25 cellular contexts compared by ENCODE assay signal in genomic region chr5:94575196-94575595, GRCh38. TPM values are rescaled to one million over a fixed set of nuclear protein-coding genes. Genes with fewer than 3 reads are reported as not detected.
DNase-seq lines count a peak whose midpoint lies in the region; ATAC-seq lines count a peak whose summit lies in the region.
"Had no signal": no experiment of that assay in that cellular context is flagged by ENCODE, and none has a peak within 500 bp of the region (broad histone marks: within the 10 kb centered on the region; RNA-seq: fewer than 3 reads in every experiment).

No MANE protein-coding gene starts in this region.

- H3K4me1 Mint-ChIP-seq in activated CD4-positive, alpha-beta T cell treated with anti-CD3 and anti-CD28 coated beads for 36 hours: peaks cover 29% of the 10 kb centered on the region
- H3K4me1 Mint-ChIP-seq in activated naive CD8-positive, alpha-beta T cell (ENCODE audit: low read depth): peaks cover 29% of the 10 kb centered on the region
- H3K4me1 Mint-ChIP-seq: mesothelial cell of epicardium, nephron had no signal

- H3K4me3 ChIP-seq in mesendoderm (ENCODE audit: low read length): no peak overlapping the region
- H3K4me3 ChIP-seq: heart right ventricle, right lobe of liver, upper lobe of left lung had no signal

- H3K4me2 ChIP-seq in mesendoderm (ENCODE audit: low read length): no peak overlapping the region

- H3K4me1 ChIP-seq in mesendoderm (ENCODE audit: control insufficient read depth, low read depth, low read length): peaks cover 2% of the 10 kb centered on the region
- H3K4me1 ChIP-seq: right lobe of liver, upper lobe of left lung had no signal

- H3K4ac ChIP-seq in mesendoderm (ENCODE audit: low read depth, low read length): peak overlapping the region; percentile 43

- peak overlapping the region; percentile 67 for H2BK15ac ChIP-seq in mesendoderm (replicated peaks; ENCODE audit: low read depth)

- no peaks in the 10 kb centered on the region for H3K9me3 ChIP-seq in KOPT-K1 (ENCODE audit: insufficient read depth, low read length, poor library complexity, severe bottlenecking)
- H3K9me3 ChIP-seq: heart right ventricle, right lobe of liver, upper lobe of left lung had no signal

- POLR2A ChIA-PET in activated CD4-positive, alpha-beta T cell treated with anti-CD3 and anti-CD28 coated beads for 36 hours (lab: Charles Lee): no interaction called here

- peak overlapping the region; percentile 74 for H2BK120ac ChIP-seq in mesendoderm (ENCODE audit: low read depth, low read length)

- H4K5ac ChIP-seq in mesendoderm (ENCODE audit: low read length): no peak overlapping the region

- no peak overlapping the region for H4K8ac ChIP-seq in mesendoderm (ENCODE audit: low read depth, low read length)

- ATAC-seq in activated CD4-positive, alpha-beta T cell treated with anti-CD3 and anti-CD28 coated beads for 36 hours: peak; percentile 78
- ATAC-seq in GM18519 (IDR thresholded peaks at IDR 0.05; ENCODE audit: low FRiP score, unreplicated experiment) (no peak), GM18858 (IDR thresholded peaks at IDR 0.05; ENCODE audit: unreplicated experiment) (no peak)
- ATAC-seq: heart right ventricle, left lobe of liver, right lobe of liver had no signal

- H3K27ac Mint-ChIP-seq in activated CD4-positive, alpha-beta T cell treated with anti-CD3 and anti-CD28 coated beads for 36 hours: peak overlapping the region; percentile 72
- H3K27ac Mint-ChIP-seq in activated naive CD8-positive, alpha-beta T cell: peak overlapping the region; percentile 86
- H3K27ac Mint-ChIP-seq: B cell, mesothelial cell of epicardium, nephron had no signal

- no peak overlapping the region for H3K9ac ChIP-seq in mesendoderm (ENCODE audit: low read length)

- peak overlapping the region; percentile 9 for H3K4me3 Mint-ChIP-seq in activated CD4-positive, alpha-beta T cell treated with anti-CD3 and anti-CD28 coated beads for 36 hours
- no peak overlapping the region for H3K4me3 Mint-ChIP-seq in activated naive CD8-positive, alpha-beta T cell
- H3K4me3 Mint-ChIP-seq: B cell, mesothelial cell of epicardium, nephron had no signal

- peaks cover 4% of the 10 kb centered on the region for H3K36me3 Mint-ChIP-seq in activated CD4-positive, alpha-beta T cell treated with anti-CD3 and anti-CD28 coated beads for 36 hours (ENCODE audit: low read depth)
- H3K36me3 Mint-ChIP-seq in activated naive CD8-positive, alpha-beta T cell: peaks cover 2% of the 10 kb centered on the region
- H3K36me3 Mint-ChIP-seq: mesothelial cell of epicardium had no signal

- peak overlapping the region; percentile 76 for H3K18ac ChIP-seq in mesendoderm (ENCODE audit: low read length)

- no peak overlapping the region for H3K23ac ChIP-seq in mesendoderm (ENCODE audit: low read length)

- no peaks in the 10 kb centered on the region for H3K9me3 Mint-ChIP-seq in activated CD4-positive, alpha-beta T cell treated with anti-CD3 and anti-CD28 coated beads for 36 hours (ENCODE audit: low read depth)
- no peaks in the 10 kb centered on the region for H3K9me3 Mint-ChIP-seq in activated naive CD8-positive, alpha-beta T cell (ENCODE audit: low read depth)
- H3K9me3 Mint-ChIP-seq: mesothelial cell of epicardium, nephron had no signal

- peak; percentile 13 for DNase-seq in activated CD4-positive, alpha-beta T cell treated with anti-CD3 and anti-CD28 coated beads for 36 hours
- no peak for DNase-seq in activated CD4-positive, alpha-beta T cell treated with anti-CD3 and anti-CD28 coated beads, Interleukin-2, amount 50 U/mL, for 1 hour
- DNase-seq in mesendoderm: no peak
- no peak for DNase-seq in amygdala (lab: John Stamatoyannopoulos, UW)
- DNase-seq: activated CD8-positive, alpha-beta memory T cell treated with anti-CD3 and anti-CD28 coated beads for 24 hours; activated effector memory CD4-positive, alpha-beta T cell treated with anti-CD3 and anti-CD28 coated beads, Interleukin-2, amount 50 U/mL, for 16 hours; amniotic stem cell; Calu3; dermis blood vessel endothelial cell; EL; GOT3; heart right ventricle; NCI-H187; NCI-H774; right lobe of liver; upper lobe of left lung had no signal

- no peaks in the 10 kb centered on the region for H3K79me1 ChIP-seq in mesendoderm (ENCODE audit: low read length)

- peak overlapping the region; percentile 66 for H2BK5ac ChIP-seq in mesendoderm (ENCODE audit: low read length)

- H3K36me3 ChIP-seq in KOPT-K1 (ENCODE audit: insufficient read depth, low read length): no peaks in the 10 kb centered on the region
- H3K36me3 ChIP-seq in mesendoderm (ENCODE audit: control insufficient read depth, insufficient read depth, low read length): no peaks in the 10 kb centered on the region
- H3K36me3 ChIP-seq: heart right ventricle, right lobe of liver, upper lobe of left lung had no signal

- intact Hi-C loops in activated CD4-positive, alpha-beta T cell treated with anti-CD3 and anti-CD28 coated beads for 36 hours (cut with DNase I, micrococcal nuclease): loop anchor here in 1 of 2 experiments (5.0 kb wide), 2 partner anchors 42 to 217 kb away; partner anchors contain the start of genes KIAA0825 and SLF1

- H3K27me3 Mint-ChIP-seq in activated CD4-positive, alpha-beta T cell treated with anti-CD3 and anti-CD28 coated beads for 36 hours: no peaks in the 10 kb centered on the region
- no peaks in the 10 kb centered on the region for H3K27me3 Mint-ChIP-seq in activated naive CD8-positive, alpha-beta T cell
- H3K27me3 Mint-ChIP-seq: B cell had no signal

- peak overlapping the region; percentile 2 for H3K56ac ChIP-seq in mesendoderm (ENCODE audit: low read length)

- H3K79me2 ChIP-seq in mesendoderm (ENCODE audit: control insufficient read depth, insufficient read depth, low read length): no peaks in the 10 kb centered on the region

- WGBS in mesendoderm (ENCODE audit: extremely low coverage, insufficient coverage, low lambda C conversion rate): 100% methylated on average over 3 of the region's 4 CpGs

- H3K27ac ChIP-seq in KOPT-K1 (ENCODE audit: low read depth, low read length, poor library complexity, severe bottlenecking): peak overlapping the region; percentile 45
- peak overlapping the region; percentile 42 for H3K27ac ChIP-seq in mesendoderm (ENCODE audit: low read depth, low read length)
- H3K27ac ChIP-seq: epithelial cell of prostate, right lobe of liver, upper lobe of left lung had no signal

- CTCF ChIA-PET in activated CD4-positive, alpha-beta T cell treated with anti-CD3 and anti-CD28 coated beads for 36 hours (lab: Charles Lee): no interaction called here

- H3K27me3 ChIP-seq in mesendoderm (ENCODE audit: insufficient read depth, low read length, poor library complexity): no peaks in the 10 kb centered on the region
- H3K27me3 ChIP-seq: heart right ventricle, right lobe of liver, upper lobe of left lung had no signal

- H2AK5ac ChIP-seq in mesendoderm (ENCODE audit: low read length): no peak overlapping the region

RNA-seq across cellular contexts. Expression of gene KIAA0825, which starts 43.2 kb away (rescaled TPM):
- total RNA-seq in activated CD4-positive, alpha-beta T cell treated with anti-CD3 and anti-CD28 coated beads for 36 hours: 1 to 10 TPM; 1.1 to 1.3 TPM
- 2.7 TPM for polyA plus RNA-seq in mesendoderm (2013, experiment 1 of 2)
- polyA plus RNA-seq in mesendoderm (2013, experiment 2 of 2): 2.5 TPM

RNA-seq across cellular contexts. Expression of gene SLF1, which starts 43.3 kb away (rescaled TPM):
- total RNA-seq in activated CD4-positive, alpha-beta T cell treated with anti-CD3 and anti-CD28 coated beads for 36 hours: 10 to 100 TPM; 13.3 to 13.6 TPM
- 14.5 TPM for polyA plus RNA-seq in mesendoderm (2013, experiment 1 of 2)
- 15.7 TPM for polyA plus RNA-seq in mesendoderm (2013, experiment 2 of 2)
